In the genomic region with DNA sequence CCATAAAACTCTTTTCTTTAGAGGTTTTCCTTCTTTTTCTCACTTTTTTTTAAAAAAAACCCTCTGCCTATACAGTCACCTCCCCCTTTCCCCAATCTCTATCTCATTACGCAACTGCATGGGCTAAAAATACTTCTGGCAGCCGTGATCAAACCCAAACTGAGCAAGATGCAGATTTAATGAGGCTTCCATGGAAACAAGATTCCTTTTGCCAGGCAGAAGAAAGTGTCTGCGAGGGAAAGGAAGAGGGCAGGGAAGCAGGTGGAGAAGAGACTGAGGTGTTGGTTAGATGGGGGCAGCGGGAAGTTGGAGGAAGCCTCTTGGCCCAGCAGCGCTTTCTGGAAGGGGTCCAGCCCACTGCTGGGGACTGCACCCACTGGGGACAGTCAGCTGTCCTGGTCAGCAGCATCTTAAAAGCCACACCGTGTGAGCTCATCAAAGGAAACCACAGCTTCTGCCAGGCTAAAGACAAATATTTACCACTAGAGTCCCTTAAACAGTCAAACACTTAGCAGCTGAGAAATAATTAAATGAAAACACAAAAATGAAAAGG, we compare ENCODE assay signal across 18 cellular contexts.
A peak's percentile ranks its signal among the peaks of the same experiment; 100 is the strongest.
DNase-seq lines count a peak whose midpoint lies in the region; ATAC-seq and TF ChIP-seq lines count a peak whose summit lies in the region.
"Had no signal": no experiment of that assay in that cellular context is flagged by ENCODE, and none has a peak within 500 bp of the region (broad histone marks: within the 10 kb centered on the region; RNA-seq: fewer than 3 reads in every experiment).

No MANE protein-coding gene starts in this region.

- H3K36me3 Mint-ChIP-seq in effector memory CD8-positive, alpha-beta T cell (ENCODE audit: insufficient read depth) = no peaks in the 10 kb centered on the region
- H3K36me3 Mint-ChIP-seq: IgD-negative memory B cell; stimulated activated naive B cell treated with anti-CD40 and anti-IgM and Interleukin-4, amounts not matched to agents 10 μg/mL and 1 μg/mL and 100 μg/mL, for 72 hours had no signal

- no peak overlapping the region for H3K27ac ChIP-seq in vagina
- H3K27ac ChIP-seq: gastroesophageal sphincter, neutrophil, skin epidermis had no signal

- no peak overlapping the region for H3K4me3 Mint-ChIP-seq in effector memory CD8-positive, alpha-beta T cell
- H3K4me3 Mint-ChIP-seq: activated naive CD4-positive, alpha-beta T cell treated with anti-CD3 and anti-CD28 coated beads for 36 hours; IgD-negative memory B cell; stimulated activated naive B cell treated with anti-CD40 and anti-IgM and Interleukin-4, amounts not matched to agents 10 μg/mL and 1 μg/mL and 100 μg/mL, for 72 hours had no signal

- no peaks in the 10 kb centered on the region for H3K9me3 Mint-ChIP-seq in effector memory CD8-positive, alpha-beta T cell
- H3K9me3 Mint-ChIP-seq: activated naive CD4-positive, alpha-beta T cell treated with anti-CD3 and anti-CD28 coated beads for 36 hours; IgD-negative memory B cell; stimulated activated naive B cell treated with anti-CD40 and anti-IgM and Interleukin-4, amounts not matched to agents 10 μg/mL and 1 μg/mL and 100 μg/mL, for 72 hours had no signal

- H3K36me3 ChIP-seq in vagina = no peaks in the 10 kb centered on the region
- H3K36me3 ChIP-seq: gastroesophageal sphincter, neutrophil had no signal

- DNase-seq in Ammon's horn (ENCODE audit: low spot score) (peak; percentile 47), DMS79 (lab: John Stamatoyannopoulos, UW) (peak; percentile 55), SW480 (ENCODE audit: low spot score) (peak; percentile 13), inferior parietal cortex (ENCODE audit: extremely low spot score) (peak; percentile 70), GF-D8 (lab: John Stamatoyannopoulos, UW) (no peak), AG20443 (ENCODE audit: low spot score) (no peak), vagina (ENCODE audit: extremely low spot score in 2 of 2) (no peak)
- DNase-seq in effector memory CD8-positive, alpha-beta T cell = no peak
- DNase-seq: activated CD4-positive, alpha-beta T cell treated with anti-CD3 and anti-CD28 coated beads for 48 hours; activated naive CD4-positive, alpha-beta T cell treated with anti-CD3 and anti-CD28 coated beads for 36 hours; effector CD8-positive, alpha-beta T cell; mesenchymal stem cell; NCI-H1436 treated with DMSO at 0.1 percent for 48 hours; stimulated activated naive B cell treated with anti-CD40 and anti-IgM and Interleukin-4, amounts not matched to agents 10 μg/mL and 1 μg/mL and 100 μg/mL, for 72 hours had no signal

- TF ChIP-seq POLR2A in vagina (IDR thresholded peaks at IDR 0.05) = no peak

- H3K4me1 ChIP-seq in vagina = no peaks in the 10 kb centered on the region

- no peak for ATAC-seq in effector memory CD8-positive, alpha-beta T cell (replicated peaks)
- ATAC-seq: gastroesophageal sphincter; stimulated activated naive B cell treated with anti-CD40 and anti-IgM and Interleukin-4, amounts not matched to agents 10 μg/mL and 1 μg/mL and 100 μg/mL, for 72 hours had no signal

- no peaks in the 10 kb centered on the region for H3K9me3 ChIP-seq in vagina
- H3K9me3 ChIP-seq: gastroesophageal sphincter, neutrophil had no signal

- H3K27ac Mint-ChIP-seq in effector memory CD8-positive, alpha-beta T cell = no peak overlapping the region
- H3K27ac Mint-ChIP-seq: activated naive CD4-positive, alpha-beta T cell treated with anti-CD3 and anti-CD28 coated beads for 36 hours; stimulated activated naive B cell treated with anti-CD40 and anti-IgM and Interleukin-4, amounts not matched to agents 10 μg/mL and 1 μg/mL and 100 μg/mL, for 72 hours had no signal

- no peak overlapping the region for H3K4me3 ChIP-seq in vagina
- H3K4me3 ChIP-seq: gastroesophageal sphincter, skin epidermis had no signal

- H3K27me3 ChIP-seq in vagina = no peaks in the 10 kb centered on the region

- H3K4me1 Mint-ChIP-seq in effector memory CD8-positive, alpha-beta T cell (ENCODE audit: low read depth in 2 of 2) = no peaks in the 10 kb centered on the region
- H3K4me1 Mint-ChIP-seq: IgD-negative memory B cell; stimulated activated naive B cell treated with anti-CD40 and anti-IgM and Interleukin-4, amounts not matched to agents 10 μg/mL and 1 μg/mL and 100 μg/mL, for 72 hours had no signal

- H3K27me3 Mint-ChIP-seq in effector memory CD8-positive, alpha-beta T cell = peaks cover 55 to 57% of the 10 kb centered on the region in 2 donors

- no peak for TF ChIP-seq CTCF in vagina (IDR thresholded peaks at IDR 0.05)

- intact Hi-C loops in vagina (cut with DNase I) = no loop called here

Comparison
In these comparisons a context has a peak if more than half of its experiments do, and no peak if none do; other contexts are left out.
1. DNase-seq: peak in Ammon's horn (single experiment), DMS79 (single experiment), SW480 (single experiment) and inferior parietal cortex (single experiment); none in effector memory CD8-positive, alpha-beta T cell (0 of 3), GF-D8 (single experiment), AG20443 (single experiment) and vagina (0 of 2).